In genomic region chr6:22556298-22556697, GRCh38 we compare ENCODE assay signal across 26 cellular contexts. TPM values are rescaled to one million over a fixed set of nuclear protein-coding genes. Genes with fewer than 3 reads are reported as not detected.
"Had no signal": no experiment of that assay in that cellular context is flagged by ENCODE, and none has a peak within 500 bp of the region (broad histone marks: within the 10 kb centered on the region; RNA-seq: fewer than 3 reads in every experiment).

No MANE protein-coding gene starts in this region.

- H3K4me1 ChIP-seq: lower lobe of right lung, transverse colon had no signal

- H3K36me3 Mint-ChIP-seq: naive thymus-derived CD4-positive, alpha-beta T cell had no signal

- H3K27ac Mint-ChIP-seq: naive thymus-derived CD4-positive, alpha-beta T cell; nephron progenitor cell had no signal

- DNase-seq: dorsolateral prefrontal cortex; effector CD8-positive, alpha-beta T cell; foreskin melanocyte; head of caudate nucleus; hippocampal formation; lower lobe of right lung; mesendoderm; naive thymus-derived CD4-positive, alpha-beta T cell; nephron progenitor cell; posterior cingulate gyrus; small intestine; stimulated activated CD4-positive, alpha-beta T cell treated with anti-CD3 and anti-CD28 coated beads, Interleukin-12 subunit alpha, Interleukin-12 subunit beta, amount 100 ng/mL, for 4 hours; stimulated activated naive CD4-positive, alpha-beta T cell; stomach; substantia nigra; transverse colon had no signal

- H3K27ac ChIP-seq: coronary artery, dorsolateral prefrontal cortex, lower lobe of right lung, right atrium auricular region, stomach, thoracic aorta, transverse colon had no signal

- H3K27me3 ChIP-seq: right atrium auricular region, stomach, transverse colon had no signal

- ATAC-seq: left lobe of liver; lower lobe of right lung; naive thymus-derived CD4-positive, alpha-beta T cell had no signal

- H3K9me3 ChIP-seq: lower lobe of right lung, right atrium auricular region, stomach, thoracic aorta, transverse colon had no signal

- H3K27me3 Mint-ChIP-seq: naive thymus-derived CD4-positive, alpha-beta T cell had no signal

- H3K36me3 ChIP-seq: lower lobe of right lung, right atrium auricular region, stomach, thoracic aorta, transverse colon had no signal

- H3K4me3 Mint-ChIP-seq: naive thymus-derived CD4-positive, alpha-beta T cell; nephron progenitor cell had no signal

- H3K4me3 ChIP-seq: coronary artery, dorsolateral prefrontal cortex, lower lobe of right lung, right atrium auricular region, stomach, thoracic aorta, transverse colon had no signal

- H3K4me1 Mint-ChIP-seq: naive thymus-derived CD4-positive, alpha-beta T cell had no signal

RNA-seq across cellular contexts. Expression of gene HDGFL1, which starts 13.1 kb away (rescaled TPM):
- total RNA-seq: chondrocyte; kidney epithelial cell; left lobe of liver; lower lobe of right lung; mononuclear cell; naive thymus-derived CD4-positive, alpha-beta T cell; osteocyte; right atrium auricular region; stomach; thoracic aorta; transverse colon; urinary bladder had no signal
- polyA plus RNA-seq: esophagus; naive thymus-derived CD4-positive, alpha-beta T cell; small intestine; stomach; urinary bladder had no signal
